Comparison of ENCODE assay signal across 11 cellular contexts in genomic region chr7:69341288-69341687, GRCh38.
"Had no signal": no experiment of that assay in that cellular context is flagged by ENCODE, and none has a peak within 500 bp of the region (broad histone marks: within the 10 kb centered on the region; RNA-seq: fewer than 3 reads in every experiment).

No MANE protein-coding gene starts in this region.

- H2AFZ ChIP-seq: GM23248, GM23338 had no signal

- H3K9me3 ChIP-seq: HAP-1 had no signal

- H3K4me3 ChIP-seq: GM23248, GM23338, HAP-1 had no signal

- H3K36me3 ChIP-seq: HAP-1 had no signal

- ATAC-seq: GM23338, HCT116 had no signal

- H3K4me2 ChIP-seq: GM23338 had no signal

- H3K4me1 ChIP-seq: HAP-1 had no signal

- H3K9ac ChIP-seq: GM23248 had no signal

- DNase-seq: GM23248, GOT3, H7, H9, HCEC 1CT, HFFc6 had no signal

- H3K27ac ChIP-seq: GM23248 had no signal

- FAIRE-seq: H1, H54 had no signal
